24 cellular contexts compared by ENCODE assay signal in genomic region chr16:28869201-28869600, GRCh38. TPM values are rescaled to one million over a fixed set of nuclear protein-coding genes. Genes with fewer than 3 reads are reported as not detected.
"Had no signal": no experiment of that assay in that cellular context is flagged by ENCODE, and none has a peak within 500 bp of the region (broad histone marks: within the 10 kb centered on the region; RNA-seq: fewer than 3 reads in every experiment).

No MANE protein-coding gene starts in this region.

- H3K4me2 ChIP-seq: SK-N-SH had no signal

- H3K9me3 ChIP-seq: MG63, SK-N-SH had no signal

- H3K27ac ChIP-seq: HL-60 had no signal

- DNase-seq: Karpas-422, KG1, MG63, NCI-H1092, NCI-H1105 treated with DMSO at 0.1 percent for 48 hours, NCI-H1417 treated with DMSO at 0.1 percent for 48 hours, NCI-H146, NCI-H1694 treated with DMSO at 0.1 percent for 48 hours, NCI-H1930, NCI-H2081, NCI-H2107, NCI-H226, NCI-H446, NCI-H510A, NCI-H524 treated with DMSO at 0.1 percent for 48 hours, NCI-H69, NCI-H774, RPMI8226, SHP77, SK-N-SH had no signal

- H3K4me3 ChIP-seq: MG63 had no signal

- H3K9ac ChIP-seq: SK-N-SH had no signal

- FAIRE-seq: HTR-8/SVneo, RCC 7860 had no signal

- H3K27me3 ChIP-seq: MG63 had no signal

RNA-seq across cellular contexts. Expression of gene ATP2A1, which starts 9.1 kb away (rescaled TPM):
- total RNA-seq: SK-MEL-5 had no signal
